In genomic region chr15:60804986-60805949, GRCh38 we compare ENCODE assay signal across 10 cellular contexts.
DNase-seq lines count a peak whose midpoint lies in the region; ATAC-seq and TF ChIP-seq lines count a peak whose summit lies in the region.
"Had no signal": no experiment of that assay in that cellular context is flagged by ENCODE, and none has a peak within 500 bp of the region (broad histone marks: within the 10 kb centered on the region; RNA-seq: fewer than 3 reads in every experiment).

No MANE protein-coding gene starts in this region.

- no peak for TF ChIP-seq POLR2A in body of pancreas (IDR thresholded peaks at IDR 0.05)

- no peak overlapping the region for H3K4me3 ChIP-seq in AG10803 (ENCODE audit: low read length)
- no peak overlapping the region for H3K4me3 ChIP-seq in body of pancreas
- no peak overlapping the region for H3K4me3 ChIP-seq in OCI-LY7 (ENCODE audit: low read depth, low read length, poor library complexity, severe bottlenecking)
- H3K4me3 ChIP-seq: BLaER1 treated with 17β-estradiol and CSF1 and Interleukin-3, amounts not matched to agents 10 nM and 100 nM; mucosa of descending colon had no signal

- no peak for TF ChIP-seq CTCF in AG10803 (conservative IDR thresholded peaks at IDR 0.05; ENCODE audit: low read length)
- TF ChIP-seq CTCF in body of pancreas (IDR thresholded peaks at IDR 0.05), result no peak
- no peak for TF ChIP-seq CTCF in OCI-LY7 (conservative IDR thresholded peaks at IDR 0.05; ENCODE audit: low read length)

- H3K9me3 ChIP-seq in body of pancreas (no peaks in the 10 kb centered on the region), OCI-LY7 (ENCODE audit: low read length) (no peaks in the 10 kb centered on the region)
- H3K9me3 ChIP-seq: BLaER1 treated with 17β-estradiol and CSF1 and Interleukin-3, amounts not matched to agents 10 nM and 100 nM; mucosa of descending colon had no signal

- intact Hi-C loops in body of pancreas (cut with DNase I) (no loop called here), OCI-LY7 (cut with micrococcal nuclease; ENCODE audit: unreplicated experiment) (no loop called here)

- 76 to 86% methylated on average over 5 of the region's 5 CpGs for WGBS in body of pancreas, 2 donors

- H3K27ac ChIP-seq in body of pancreas, result no peak overlapping the region
- no peak overlapping the region for H3K27ac ChIP-seq in OCI-LY7 (ENCODE audit: low read depth, low read length, poor library complexity, severe bottlenecking)
- H3K27ac ChIP-seq: BLaER1 treated with 17β-estradiol and CSF1 and Interleukin-3, amounts not matched to agents 10 nM and 100 nM had no signal

- peak; percentile 78 for ATAC-seq in body of pancreas
- ATAC-seq in HG03565 (IDR thresholded peaks at IDR 0.05; ENCODE audit: unreplicated experiment), result no peak
- ATAC-seq: mucosa of descending colon had no signal

- H3K9me2 ChIP-seq in OCI-LY7 (ENCODE audit: insufficient read depth, low read length), result no peaks in the 10 kb centered on the region

- CTCF ChIA-PET in OCI-LY7 (lab: Charles Lee; ENCODE audit: unreplicated experiment), result no interaction called here

- POLR2A ChIA-PET in OCI-LY7 (lab: Charles Lee), result interaction anchor here (0.5 kb wide), 1 partner anchor 49 kb away, joined by 5 read pairs; no protein-coding TSS in a partner anchor

- H4K20me1 ChIP-seq in OCI-LY7 (ENCODE audit: insufficient read depth, low read length), result no peaks in the 10 kb centered on the region
- H4K20me1 ChIP-seq: BLaER1 treated with 17β-estradiol and CSF1 and Interleukin-3, amounts not matched to agents 10 nM and 100 nM had no signal

- BruUV-seq in OCI-LY7 (replicated peaks; lab: Mats Ljungman, UMichigan), result no TSS peak

- DNase-seq in AG10803 (ENCODE audit: low read depth) (peak; percentile 75), M059J (ENCODE audit: low read depth) (peak; percentile 68), body of pancreas (peak; percentile 30 to 45 (median 42)), iPS-NIHi11 (ENCODE audit: low spot score) (peak; percentile 63), OCI-LY7 (ENCODE audit: low spot score) (no peak), NCI-H82 (lab: John Stamatoyannopoulos, UW) (no peak)
- no peak for DNase-seq in effector CD4-positive, alpha-beta T cell
- DNase-seq: mucosa of descending colon had no signal

- H3K4me1 ChIP-seq in body of pancreas (peaks cover 5% of the 10 kb centered on the region), OCI-LY7 (ENCODE audit: insufficient read depth, low read length, poor library complexity, severe bottlenecking) (no peaks in the 10 kb centered on the region)

- H3K27me3 ChIP-seq in body of pancreas, result no peaks in the 10 kb centered on the region
- H3K27me3 ChIP-seq: BLaER1 treated with 17β-estradiol and CSF1 and Interleukin-3, amounts not matched to agents 10 nM and 100 nM had no signal

- no peaks in the 10 kb centered on the region for H3K36me3 ChIP-seq in body of pancreas (replicated peaks in 1 of 2; ENCODE audit: insufficient read depth in 1 of 2, low read depth in 2 of 2)
- no peaks in the 10 kb centered on the region for H3K36me3 ChIP-seq in OCI-LY7 (ENCODE audit: insufficient read depth, low read length)
- H3K36me3 ChIP-seq: BLaER1 treated with 17β-estradiol and CSF1 and Interleukin-3, amounts not matched to agents 10 nM and 100 nM had no signal

- H3K4me2 ChIP-seq in OCI-LY7 (ENCODE audit: low read length), result no peak overlapping the region
- H3K4me2 ChIP-seq: BLaER1 treated with 17β-estradiol and CSF1 and Interleukin-3, amounts not matched to agents 10 nM and 100 nM had no signal

- H3K79me2 ChIP-seq in OCI-LY7 (ENCODE audit: insufficient read depth, low read depth, low read length), result no peaks in the 10 kb centered on the region

- no peak overlapping the region for H2AFZ ChIP-seq in OCI-LY7 (ENCODE audit: low read length)

Comparison
In these comparisons a context has a peak if more than half of its experiments do, and no peak if none do; other contexts are left out.
1. DNase-seq: peak in AG10803 (single experiment), M059J (single experiment), body of pancreas (4 of 4) and iPS-NIHi11 (single experiment); none in effector CD4-positive, alpha-beta T cell (single experiment), OCI-LY7 (single experiment) and NCI-H82 (single experiment).